18 cellular contexts compared by ENCODE assay signal in the genomic region with DNA sequence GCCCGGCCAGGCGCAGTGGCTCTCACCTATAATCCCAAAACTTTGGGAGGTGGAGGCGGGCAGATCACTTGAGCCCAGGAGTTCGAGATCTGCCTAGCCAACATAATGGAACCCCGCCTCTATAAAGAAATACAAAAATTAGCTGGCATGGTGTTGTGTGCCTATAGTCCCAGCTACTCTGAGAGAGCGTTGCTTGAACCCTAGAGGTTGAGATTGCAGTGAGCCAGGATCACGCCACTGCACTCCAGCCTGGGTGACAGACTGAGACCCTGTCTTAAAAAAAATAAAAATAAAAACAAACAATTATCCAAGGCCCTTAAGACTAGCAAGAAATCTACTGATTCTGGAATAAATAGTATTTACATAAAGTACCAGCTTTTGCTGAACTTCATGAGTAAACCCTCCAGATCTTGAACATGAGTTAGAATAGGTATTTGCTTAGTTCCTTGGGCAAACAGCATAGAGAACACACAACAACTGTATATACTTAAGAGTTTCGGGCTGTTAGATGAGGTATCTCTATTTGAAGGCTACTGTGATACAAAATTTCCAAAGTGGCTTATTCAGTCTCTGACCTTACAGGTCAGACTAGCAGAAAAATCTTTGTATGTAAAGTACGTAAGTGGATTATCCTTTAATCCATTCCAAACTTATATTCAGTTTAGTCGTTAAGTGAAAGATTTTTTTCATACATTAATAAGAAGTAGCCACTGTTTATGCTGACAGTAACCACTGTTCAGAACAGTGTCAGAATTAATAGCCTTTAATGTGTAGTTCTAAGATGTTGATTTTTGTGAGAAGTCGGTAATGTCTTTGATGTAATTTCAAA.
"Had no signal": no experiment of that assay in that cellular context is flagged by ENCODE, and none has a peak within 500 bp of the region (broad histone marks: within the 10 kb centered on the region; RNA-seq: fewer than 3 reads in every experiment).

No MANE protein-coding gene starts in this region.

- H3K9me3 ChIP-seq: neutrophil, ovary, right lobe of liver, testis had no signal

- H3K9me3 Mint-ChIP-seq: activated CD4-positive, alpha-beta memory T cell treated with anti-CD3 and anti-CD28 coated beads for 36 hours; activated naive CD4-positive, alpha-beta T cell treated with anti-CD3 and anti-CD28 coated beads, Interleukin-2, amount 10 ng/mL, durations not matched to agents 7 days and 5 days; natural killer cell; type B pancreatic cell had no signal

- H3K27me3 Mint-ChIP-seq: activated CD4-positive, alpha-beta memory T cell treated with anti-CD3 and anti-CD28 coated beads for 36 hours; activated naive CD4-positive, alpha-beta T cell treated with anti-CD3 and anti-CD28 coated beads, Interleukin-2, amount 10 ng/mL, durations not matched to agents 7 days and 5 days; T-helper 17 cell; type B pancreatic cell had no signal

- H3K36me3 ChIP-seq: neutrophil, ovary, right lobe of liver had no signal

- ATAC-seq: natural killer cell, right lobe of liver, T-helper 17 cell had no signal

- H3K4me1 ChIP-seq: testis had no signal

- H3K27ac ChIP-seq: epithelial cell of prostate, neutrophil, ovary, right lobe of liver, skin epidermis, testis had no signal

- H3K27ac Mint-ChIP-seq: activated CD4-positive, alpha-beta memory T cell treated with anti-CD3 and anti-CD28 coated beads for 36 hours; activated naive CD4-positive, alpha-beta T cell treated with anti-CD3 and anti-CD28 coated beads, Interleukin-2, amount 10 ng/mL, durations not matched to agents 7 days and 5 days; natural killer cell; T-helper 17 cell; type B pancreatic cell had no signal

- DNase-seq: activated CD4-positive, alpha-beta memory T cell treated with anti-CD3 and anti-CD28 coated beads for 36 hours; activated CD4-positive, alpha-beta T cell treated with anti-CD3 and anti-CD28 coated beads for 48 hours; activated effector memory CD4-positive, alpha-beta T cell treated with anti-CD3 and anti-CD28 coated beads, Interleukin-2, amount 50 U/mL, for 16 hours; activated naive CD4-positive, alpha-beta T cell treated with anti-CD3 and anti-CD28 coated beads, Interleukin-2, amount 10 ng/mL, durations not matched to agents 7 days and 5 days; foreskin fibroblast; kidney; natural killer cell; ovary; right lobe of liver; stimulated activated CD4-positive, alpha-beta T cell treated with anti-CD3 and anti-CD28 coated beads, Interleukin-1b, Interleukin-23, amount 100 ng/mL, for 48 hours; SW 1271; T-helper 17 cell; testis had no signal

- H3K4me3 ChIP-seq: lung, ovary, right lobe of liver, skin epidermis, testis had no signal

- H3K27me3 ChIP-seq: neutrophil, ovary, right lobe of liver, testis had no signal

- H3K4me3 Mint-ChIP-seq: activated CD4-positive, alpha-beta memory T cell treated with anti-CD3 and anti-CD28 coated beads for 36 hours; activated naive CD4-positive, alpha-beta T cell treated with anti-CD3 and anti-CD28 coated beads, Interleukin-2, amount 10 ng/mL, durations not matched to agents 7 days and 5 days; natural killer cell; T-helper 17 cell; type B pancreatic cell had no signal

- H3K36me3 Mint-ChIP-seq: activated naive CD4-positive, alpha-beta T cell treated with anti-CD3 and anti-CD28 coated beads, Interleukin-2, amount 10 ng/mL, durations not matched to agents 7 days and 5 days; natural killer cell had no signal

- H3K4me1 Mint-ChIP-seq: activated naive CD4-positive, alpha-beta T cell treated with anti-CD3 and anti-CD28 coated beads, Interleukin-2, amount 10 ng/mL, durations not matched to agents 7 days and 5 days had no signal
